In genomic region chr4:10078481-10079233, GRCh38 we compare ENCODE assay signal across 1 cellular context.
TF ChIP-seq lines count a peak whose summit lies in the region.

No MANE protein-coding gene starts in this region.

TF ChIP-seq in IMR-90, 13 proteins besides CTCF, POLR2A, EP300 and RAD21 (continued from another document):
- TF ChIP-seq USF2 (IDR thresholded peaks at IDR 0.05; ENCODE audit: low read depth, low read length) (no peak), SMC3 (IDR thresholded peaks at IDR 0.05; ENCODE audit: low read depth, low read length) (no peak), MAFK (IDR thresholded peaks at IDR 0.05; ENCODE audit: low read depth, low read length) (no peak), FOS (IDR thresholded peaks at IDR 0.05; ENCODE audit: low read depth, low read length) (no peak), NFE2L2 (IDR thresholded peaks at IDR 0.05; ENCODE audit: low read depth, low read length) (no peak), MXI1 (IDR thresholded peaks at IDR 0.05; ENCODE audit: borderline replicate concordance, low read depth, low read length) (no peak), CEBPB (IDR thresholded peaks at IDR 0.05; ENCODE audit: low read depth, low read length) (no peak), CHD1 (IDR thresholded peaks at IDR 0.05; ENCODE audit: low read depth, low read length) (no peak)
TF ChIP-seq in IMR-90: peak in this region for 0.
